ENCODE assay signal across 19 cellular contexts in genomic region chr16:80509872-80510271, GRCh38. TPM values are rescaled to one million over a fixed set of nuclear protein-coding genes. Genes with fewer than 3 reads are reported as not detected.
"Had no signal": no experiment of that assay in that cellular context is flagged by ENCODE, and none has a peak within 500 bp of the region (broad histone marks: within the 10 kb centered on the region; RNA-seq: fewer than 3 reads in every experiment).

No MANE protein-coding gene starts in this region.

- H3K9me3 Mint-ChIP-seq: activated T-helper 17 cell treated with anti-CD3 and anti-CD28 coated beads, Interleukin-2, amount 50 U/mL, for 72 hours; natural killer cell treated with Interleukin-12 subunit alpha and Interleukin-12 subunit beta and Interleukin-15 and Interleukin-18, amount 100 ng/mL, for 72 hours; stimulated activated memory B cell treated with anti-CD40 and anti-IgM and Interleukin-4, amounts not matched to agents 10 μg/mL and 1 μg/mL and 100 μg/mL, for 72 hours had no signal

- DNase-seq: activated naive CD4-positive, alpha-beta T cell treated with Interleukin-2 at 50 U/mL for 16 hours; anterior cingulate cortex; brain microvascular endothelial cell; cortex of kidney; effector CD4-positive, alpha-beta T cell; esophagus squamous epithelium; hippocampal formation; left ventricle myocardium superior; mesenchymal stem cell; nucleus accumbens; stimulated activated CD4-positive, alpha-beta T cell treated with anti-CD3 and anti-CD28 coated beads, Interleukin-2, amount 100 ng/mL, for 48 hours; transverse colon had no signal

- H3K4me3 Mint-ChIP-seq: activated T-helper 17 cell treated with anti-CD3 and anti-CD28 coated beads, Interleukin-2, amount 50 U/mL, for 72 hours; natural killer cell treated with Interleukin-12 subunit alpha and Interleukin-12 subunit beta and Interleukin-15 and Interleukin-18, amount 100 ng/mL, for 72 hours; stimulated activated memory B cell treated with anti-CD40 and anti-IgM and Interleukin-4, amounts not matched to agents 10 μg/mL and 1 μg/mL and 100 μg/mL, for 72 hours had no signal

- H3K36me3 Mint-ChIP-seq: natural killer cell treated with Interleukin-12 subunit alpha and Interleukin-12 subunit beta and Interleukin-15 and Interleukin-18, amount 100 ng/mL, for 72 hours; stimulated activated memory B cell treated with anti-CD40 and anti-IgM and Interleukin-4, amounts not matched to agents 10 μg/mL and 1 μg/mL and 100 μg/mL, for 72 hours had no signal

- H3K9me3 ChIP-seq: esophagus squamous epithelium, right atrium auricular region, transverse colon had no signal

- H3K36me3 ChIP-seq: brain microvascular endothelial cell, esophagus squamous epithelium, right atrium auricular region, transverse colon had no signal

- H3K27ac Mint-ChIP-seq: activated T-helper 17 cell treated with anti-CD3 and anti-CD28 coated beads, Interleukin-2, amount 50 U/mL, for 72 hours; natural killer cell treated with Interleukin-12 subunit alpha and Interleukin-12 subunit beta and Interleukin-15 and Interleukin-18, amount 100 ng/mL, for 72 hours; progenitor cell of endocrine pancreas; stimulated activated memory B cell treated with anti-CD40 and anti-IgM and Interleukin-4, amounts not matched to agents 10 μg/mL and 1 μg/mL and 100 μg/mL, for 72 hours had no signal

- ATAC-seq: activated T-helper 17 cell treated with anti-CD3 and anti-CD28 coated beads, Interleukin-2, amount 50 U/mL, for 72 hours; left ventricle myocardium superior; natural killer cell treated with Interleukin-12 subunit alpha and Interleukin-12 subunit beta and Interleukin-15 and Interleukin-18, amount 100 ng/mL, for 72 hours; stimulated activated memory B cell treated with anti-CD40 and anti-IgM and Interleukin-4, amounts not matched to agents 10 μg/mL and 1 μg/mL and 100 μg/mL, for 72 hours had no signal

- H3K4me1 Mint-ChIP-seq: activated T-helper 17 cell treated with anti-CD3 and anti-CD28 coated beads, Interleukin-2, amount 50 U/mL, for 72 hours; stimulated activated memory B cell treated with anti-CD40 and anti-IgM and Interleukin-4, amounts not matched to agents 10 μg/mL and 1 μg/mL and 100 μg/mL, for 72 hours had no signal

- H3K27ac ChIP-seq: brain microvascular endothelial cell, esophagus squamous epithelium, right atrium auricular region, transverse colon had no signal

- H3K4me3 ChIP-seq: esophagus squamous epithelium, right atrium auricular region, transverse colon had no signal

- H3K4me1 ChIP-seq: esophagus squamous epithelium, right atrium auricular region, transverse colon had no signal

- H3K27me3 ChIP-seq: brain microvascular endothelial cell, right atrium auricular region had no signal

RNA-seq across cellular contexts. Expression of gene DYNLRB2, which starts 30.9 kb away (rescaled TPM):
- total RNA-seq: activated T-helper 17 cell treated with anti-CD3 and anti-CD28 coated beads, Interleukin-2, amount 50 U/mL, for 72 hours; kidney epithelial cell; left ventricle myocardium superior; natural killer cell treated with Interleukin-12 subunit alpha and Interleukin-12 subunit beta and Interleukin-15 and Interleukin-18, amount 100 ng/mL, for 72 hours; right atrium auricular region; subcutaneous adipose tissue; transverse colon had no signal
